In genomic region chr13:93320942-93321341, GRCh38 we compare ENCODE assay signal across 36 cellular contexts.
DNase-seq lines count a peak whose midpoint lies in the region; FAIRE-seq and TF ChIP-seq lines count a peak whose summit lies in the region.
"Had no signal": no experiment of that assay in that cellular context is flagged by ENCODE, and none has a peak within 500 bp of the region (broad histone marks: within the 10 kb centered on the region; RNA-seq: fewer than 3 reads in every experiment).

No MANE protein-coding gene starts in this region.

- H3K27ac Mint-ChIP-seq in MCF 10A (ENCODE audit: low read depth, unreplicated experiment) (no peak overlapping the region), astrocyte (ENCODE audit: unreplicated experiment) (peak overlapping the region; percentile 93)
- H3K27ac Mint-ChIP-seq: activated CD8-positive, alpha-beta memory T cell treated with anti-CD3 and anti-CD28 coated beads, Interleukin-2, amount 10 ng/mL, durations not matched to agents 7 days and 5 days; activated T-cell treated with anti-CD3 and anti-CD28 coated beads, Interleukin-2, amount 50 U/mL, for 72 hours; B cell; CD8-positive, alpha-beta memory T cell; dendritic cell treated with granulocyte-macrophage colony-stimulating factor and Interleukin-4, amounts not matched to agents 40 ng/mL and 50 ng/mL, for 4 days; endodermal cell; naive thymus-derived CD8-positive, alpha-beta T cell; stimulated activated naive CD8-positive, alpha-beta T cell treated with anti-CD3 and anti-CD28 coated beads, Interleukin-15, amount 100 ng/mL, for 72 hours; WTC11 had no signal

- no peaks in the 10 kb centered on the region for H3K4me1 ChIP-seq in breast epithelium
- H3K4me1 ChIP-seq in astrocyte (ENCODE audit: insufficient read depth, low read length): no peaks in the 10 kb centered on the region
- H3K4me1 ChIP-seq: adrenal gland, left ventricle myocardium inferior had no signal

- no peaks in the 10 kb centered on the region for H3K27me3 ChIP-seq in breast epithelium
- no peaks in the 10 kb centered on the region for H3K27me3 ChIP-seq in astrocyte (ENCODE audit: insufficient read depth, low read length)
- H3K27me3 ChIP-seq: adrenal gland, tibial artery had no signal

- H3K9me3 ChIP-seq in breast epithelium (no peaks in the 10 kb centered on the region), astrocyte (ENCODE audit: insufficient read depth, low read depth, low read length) (no peaks in the 10 kb centered on the region)
- H3K9me3 ChIP-seq: adrenal gland, tibial artery had no signal

- intact Hi-C loops in MCF 10A (cut with micrococcal nuclease) (no loop called here), breast epithelium (cut with DNase I; ENCODE audit: low total_unique reads) (no loop called here)

- H3K36me3 Mint-ChIP-seq in MCF 10A (ENCODE audit: insufficient read depth, unreplicated experiment) (no peaks in the 10 kb centered on the region), astrocyte (ENCODE audit: low read depth, unreplicated experiment) (no peaks in the 10 kb centered on the region)
- H3K36me3 Mint-ChIP-seq: activated CD8-positive, alpha-beta memory T cell treated with anti-CD3 and anti-CD28 coated beads, Interleukin-2, amount 10 ng/mL, durations not matched to agents 7 days and 5 days; CD8-positive, alpha-beta memory T cell; naive thymus-derived CD8-positive, alpha-beta T cell; WTC11 had no signal

- H3K9me3 Mint-ChIP-seq in MCF 10A (ENCODE audit: unreplicated experiment) (no peaks in the 10 kb centered on the region), astrocyte (ENCODE audit: unreplicated experiment) (no peaks in the 10 kb centered on the region)
- H3K9me3 Mint-ChIP-seq: endodermal cell; naive thymus-derived CD8-positive, alpha-beta T cell had no signal

- no peak overlapping the region for H3K4me2 ChIP-seq in astrocyte (ENCODE audit: low read length)
- H3K4me2 ChIP-seq: KMS-11 had no signal

- H3K4me1 Mint-ChIP-seq in MCF 10A (ENCODE audit: insufficient read depth, unreplicated experiment) (peaks cover 11% of the 10 kb centered on the region), astrocyte (ENCODE audit: low read depth, unreplicated experiment) (peaks cover 18% of the 10 kb centered on the region)
- H3K4me1 Mint-ChIP-seq: activated CD8-positive, alpha-beta memory T cell treated with anti-CD3 and anti-CD28 coated beads, Interleukin-2, amount 10 ng/mL, durations not matched to agents 7 days and 5 days; B cell; CD8-positive, alpha-beta memory T cell; naive thymus-derived CD8-positive, alpha-beta T cell; stimulated activated naive CD8-positive, alpha-beta T cell treated with anti-CD3 and anti-CD28 coated beads, Interleukin-15, amount 100 ng/mL, for 72 hours had no signal

- TF ChIP-seq POLR2A in breast epithelium (IDR thresholded peaks at IDR 0.05): no peak
- no peak for TF ChIP-seq POLR2A in GM12891 (IDR thresholded peaks at IDR 0.05; ENCODE audit: low read depth, low read length)

- H4K20me1 ChIP-seq in astrocyte (ENCODE audit: insufficient read depth, low read length): peaks cover 31% of the 10 kb centered on the region

- DNase-seq in MCF 10A (ENCODE audit: unreplicated experiment) (peak; percentile 9), breast epithelium (ENCODE audit: low spot score in 2 of 2) (no peak), astrocyte (ENCODE audit: low read depth) (peak; percentile 54), fibroblast of pulmonary artery (ENCODE audit: low read depth) (peak; percentile 49), NCI-H146 (lab: John Stamatoyannopoulos, UW) (no peak), NCI-H446 (lab: John Stamatoyannopoulos, UW) (no peak), GM19240 (ENCODE audit: insufficient read length, low spot score) (no peak), GM12891 (ENCODE audit: insufficient read length, low spot score) (no peak)
- DNase-seq: activated CD4-positive, alpha-beta T cell treated with anti-CD3 and anti-CD28 coated beads, Interleukin-2, amount 50 U/mL, for 1 hour; activated CD8-positive, alpha-beta memory T cell treated with anti-CD3 and anti-CD28 coated beads, Interleukin-2, amount 10 ng/mL, durations not matched to agents 7 days and 5 days; activated naive CD4-positive, alpha-beta T cell treated with Interleukin-2 at 50 U/mL for 16 hours; activated T-cell treated with anti-CD3 and anti-CD28 coated beads, Interleukin-2, amount 50 U/mL, for 72 hours; adrenal gland; CD8-positive, alpha-beta memory T cell; DMS153; endodermal cell; glutamatergic neuron; left ventricle myocardium inferior; midbrain; MV-4-11; naive thymus-derived CD8-positive, alpha-beta T cell; NCI-H1436 treated with DMSO at 0.1 percent for 48 hours; NCI-H2171; NCI-H524; occipital lobe; SHP77 treated with DMSO at 0.1 percent for 48 hours; stimulated activated CD8-positive, alpha-beta memory T cell treated with anti-CD3 and anti-CD28 coated beads, Interleukin-4, amount 100 ng/mL, for 48 hours; stimulated activated naive CD8-positive, alpha-beta T cell treated with anti-CD3 and anti-CD28 coated beads, Interleukin-15, amount 100 ng/mL, for 72 hours; T1000; tibial artery had no signal

- H3K27ac ChIP-seq in breast epithelium (no peak overlapping the region), astrocyte (ENCODE audit: low read depth, low read length) (no peak overlapping the region)
- H3K27ac ChIP-seq: adrenal gland, KMS-11, left ventricle myocardium inferior, skin epidermis, tibial artery had no signal

- BruUV-seq in MCF 10A (replicated peaks; lab: Mats Ljungman, UMichigan): no TSS peak

- no peak overlapping the region for H3K9ac ChIP-seq in astrocyte (ENCODE audit: low read length)
- H3K9ac ChIP-seq: KMS-11 had no signal

- no peak overlapping the region for H3K4me3 ChIP-seq in breast epithelium
- no peak overlapping the region for H3K4me3 ChIP-seq in astrocyte (ENCODE audit: insufficient read depth, low read depth, low read length)
- no peak overlapping the region for H3K4me3 ChIP-seq in fibroblast of pulmonary artery (replicated peaks; ENCODE audit: low read depth, low read length)
- H3K4me3 ChIP-seq: adrenal gland, left ventricle myocardium inferior, skin epidermis, tibial artery had no signal

- no peak overlapping the region for H3K4me3 Mint-ChIP-seq in MCF 10A (ENCODE audit: unreplicated experiment)
- H3K4me3 Mint-ChIP-seq in astrocyte (ENCODE audit: unreplicated experiment): no peak overlapping the region
- H3K4me3 Mint-ChIP-seq: activated CD8-positive, alpha-beta memory T cell treated with anti-CD3 and anti-CD28 coated beads, Interleukin-2, amount 10 ng/mL, durations not matched to agents 7 days and 5 days; activated T-cell treated with anti-CD3 and anti-CD28 coated beads, Interleukin-2, amount 50 U/mL, for 72 hours; B cell; CD8-positive, alpha-beta memory T cell; dendritic cell treated with granulocyte-macrophage colony-stimulating factor and Interleukin-4, amounts not matched to agents 40 ng/mL and 50 ng/mL, for 4 days; endodermal cell; naive thymus-derived CD8-positive, alpha-beta T cell; stimulated activated naive CD8-positive, alpha-beta T cell treated with anti-CD3 and anti-CD28 coated beads, Interleukin-15, amount 100 ng/mL, for 72 hours; WTC11 had no signal

- FAIRE-seq in astrocyte (lab: Jason Lieb, UNC) (peak; percentile 63), GM12891 (lab: Jason Lieb, UNC) (no peak)
- FAIRE-seq: islet of Langerhans had no signal

- peaks cover 17% of the 10 kb centered on the region for H3K79me2 ChIP-seq in astrocyte (ENCODE audit: insufficient read depth, low read length)

- no peak overlapping the region for H2AFZ ChIP-seq in astrocyte (ENCODE audit: low read depth, low read length)

- no peak for TF ChIP-seq CTCF in MCF 10A (IDR thresholded peaks at IDR 0.05; ENCODE audit: unreplicated experiment)
- TF ChIP-seq CTCF in breast epithelium (IDR thresholded peaks at IDR 0.05): no peak
- no peak for TF ChIP-seq CTCF in astrocyte (IDR thresholded peaks at IDR 0.05; ENCODE audit: insufficient read depth, low read depth, low read length)
- no peak for TF ChIP-seq CTCF in fibroblast of pulmonary artery (IDR thresholded peaks at IDR 0.05; ENCODE audit: low read length, missing control alignments)

- POLR2A ChIA-PET in MCF 10A (lab: Yijun Ruan, JAX): no interaction called here

- H3K36me3 ChIP-seq in breast epithelium (no peaks in the 10 kb centered on the region), astrocyte (ENCODE audit: insufficient read depth, low read length) (no peaks in the 10 kb centered on the region)
- H3K36me3 ChIP-seq: adrenal gland, left ventricle myocardium inferior, tibial artery had no signal

- CTCF ChIA-PET in MCF 10A (lab: Yijun Ruan, JAX): no interaction called here

- H3K27me3 Mint-ChIP-seq in MCF 10A (ENCODE audit: insufficient read depth, unreplicated experiment) (no peaks in the 10 kb centered on the region), astrocyte (ENCODE audit: low read depth, unreplicated experiment) (no peaks in the 10 kb centered on the region)
- H3K27me3 Mint-ChIP-seq: activated CD8-positive, alpha-beta memory T cell treated with anti-CD3 and anti-CD28 coated beads, Interleukin-2, amount 10 ng/mL, durations not matched to agents 7 days and 5 days; B cell; CD8-positive, alpha-beta memory T cell; dendritic cell treated with granulocyte-macrophage colony-stimulating factor and Interleukin-4, amounts not matched to agents 40 ng/mL and 50 ng/mL, for 4 days; stimulated activated naive CD8-positive, alpha-beta T cell treated with anti-CD3 and anti-CD28 coated beads, Interleukin-15, amount 100 ng/mL, for 72 hours had no signal

TF ChIP-seq in GM12891, 5 proteins besides CTCF, POLR2A, EP300 and RAD21:
- TF ChIP-seq SPI1 (IDR thresholded peaks at IDR 0.05; ENCODE audit: low read depth, low read length): no peak
- no peak for TF ChIP-seq TAF1 (IDR thresholded peaks at IDR 0.05; ENCODE audit: low read depth, low read length)
- no peak for TF ChIP-seq POLR2AphosphoS5 (IDR thresholded peaks at IDR 0.05; ENCODE audit: low read depth, low read length)
- TF ChIP-seq PAX5 (IDR thresholded peaks at IDR 0.05; ENCODE audit: insufficient read depth, low read length, severe bottlenecking): no peak
- TF ChIP-seq POU2F2 (IDR thresholded peaks at IDR 0.05; ENCODE audit: low read depth, low read length): no peak
TF ChIP-seq in GM12891: peak in this region for 0.

Comparison
In these comparisons a context has a peak if more than half of its experiments do, and no peak if none do; other contexts are left out.
1. DNase-seq: peak in MCF 10A (single experiment), astrocyte (single experiment) and fibroblast of pulmonary artery (single experiment); none in breast epithelium (0 of 2), NCI-H146 (single experiment), NCI-H446 (0 of 2), GM19240 (single experiment) and GM12891 (single experiment).